Comparison of ENCODE assay signal across 26 cellular contexts in genomic region chr2:158975271-158975921, GRCh38.
"Had no signal": no experiment of that assay in that cellular context is flagged by ENCODE, and none has a peak within 500 bp of the region (broad histone marks: within the 10 kb centered on the region; RNA-seq: fewer than 3 reads in every experiment).

No MANE protein-coding gene starts in this region.

- H3K36me3 ChIP-seq: colonic mucosa, gastrocnemius medialis, heart right ventricle, left ventricle myocardium inferior, lower lobe of right lung, prostate gland, right lobe of liver, spleen, thoracic aorta, transverse colon had no signal

- H3K4me3 ChIP-seq: colonic mucosa, gastrocnemius medialis, heart right ventricle, left ventricle myocardium inferior, lower lobe of right lung, prostate gland, right lobe of liver, spleen, thoracic aorta, transverse colon had no signal

- H3K4me1 ChIP-seq: colonic mucosa, prostate gland, right lobe of liver had no signal

- H3K27me3 ChIP-seq: colonic mucosa, gastrocnemius medialis, right lobe of liver, transverse colon had no signal

- H3K9me3 ChIP-seq: colonic mucosa, gastrocnemius medialis, heart right ventricle, left ventricle myocardium inferior, lower lobe of right lung, prostate gland, right lobe of liver, spleen, thoracic aorta, transverse colon had no signal

- ATAC-seq: gastrocnemius medialis; left cardiac atrium; lower lobe of right lung; natural killer cell treated with Interleukin-12 subunit alpha and Interleukin-12 subunit beta and Interleukin-15 and Interleukin-18, amount 100 ng/mL, for 72 hours; right lobe of liver; stimulated activated memory B cell treated with anti-CD40 and anti-IgM and Interleukin-4, amounts not matched to agents 10 μg/mL and 1 μg/mL and 100 μg/mL, for 72 hours; stimulated activated naive CD8-positive, alpha-beta T cell treated with anti-CD3 and anti-CD28 coated beads, Interleukin-15, amount 100 ng/mL, for 72 hours had no signal

- DNase-seq: colonic mucosa; dermis blood vessel endothelial cell; erythroblast; gastrocnemius medialis; heart right ventricle; hypothalamus; islet precursor cell; left cardiac atrium; left ventricle myocardium inferior; lower lobe of right lung; mesenchymal stem cell; midbrain; occipital lobe; retina; right lobe of liver; spleen; stimulated activated CD4-positive, alpha-beta T cell treated with anti-CD3 and anti-CD28 coated beads, Interleukin-15, amount 100 ng/mL, for 24 hours; stimulated activated CD4-positive, alpha-beta T cell treated with anti-CD3 and anti-CD28 coated beads, Interleukin-1b, Interleukin-23, amount 100 ng/mL, for 48 hours; stimulated activated CD4-positive, alpha-beta T cell treated with anti-CD3 and anti-CD28 coated beads, Interleukin-4, amount 100 ng/mL, for 24 hours; stimulated activated naive CD8-positive, alpha-beta T cell treated with anti-CD3 and anti-CD28 coated beads, Interleukin-15, amount 100 ng/mL, for 72 hours; transverse colon had no signal

- H3K27ac ChIP-seq: colonic mucosa, gastrocnemius medialis, heart right ventricle, left ventricle myocardium inferior, lower lobe of right lung, parathyroid adenoma, prostate gland, right lobe of liver, spleen, thoracic aorta, transverse colon had no signal
